1 cellular context compared by ENCODE assay signal in the genomic region with DNA sequence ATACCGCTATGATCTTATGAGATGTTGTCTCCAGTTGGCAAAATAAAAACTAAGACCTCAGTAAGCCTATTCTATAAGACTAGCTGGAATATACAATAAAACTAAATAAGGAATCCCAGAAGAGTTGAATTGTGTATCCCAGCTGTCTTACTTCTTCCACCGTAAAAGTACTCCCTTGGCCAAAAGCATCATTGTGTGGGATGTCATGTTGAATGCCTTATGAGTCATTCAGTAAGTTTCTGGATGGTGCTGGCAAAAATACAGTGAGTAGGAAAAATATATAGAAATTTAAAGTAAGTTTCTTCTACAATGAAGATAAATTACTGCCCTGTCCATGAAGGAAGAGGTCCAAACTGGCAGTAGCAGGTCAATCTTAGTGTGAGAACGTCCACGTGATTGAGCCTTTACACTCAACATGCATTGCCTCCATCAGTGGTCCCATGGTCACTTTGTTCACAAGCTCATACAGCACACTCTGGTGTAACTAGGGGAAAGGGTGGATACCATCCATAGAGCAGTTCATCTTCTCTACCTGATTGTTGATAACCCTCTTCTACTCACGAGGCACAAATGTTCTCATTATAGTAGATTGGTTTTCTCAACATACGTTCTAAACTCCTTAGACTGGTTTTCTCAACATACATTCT.
TF ChIP-seq lines count a peak whose summit lies in the region.

No MANE protein-coding gene starts in this region.

TF ChIP-seq in IMR-90, 13 proteins besides CTCF, POLR2A, EP300 and RAD21:
- TF ChIP-seq SMC3 (IDR thresholded peaks at IDR 0.05; ENCODE audit: low read depth, low read length) (no peak), FOS (IDR thresholded peaks at IDR 0.05; ENCODE audit: low read depth, low read length) (peak; percentile 48; the same call in 1 of the 2 replicates)
